Comparison of ENCODE assay signal across 5 cellular contexts in the genomic region with DNA sequence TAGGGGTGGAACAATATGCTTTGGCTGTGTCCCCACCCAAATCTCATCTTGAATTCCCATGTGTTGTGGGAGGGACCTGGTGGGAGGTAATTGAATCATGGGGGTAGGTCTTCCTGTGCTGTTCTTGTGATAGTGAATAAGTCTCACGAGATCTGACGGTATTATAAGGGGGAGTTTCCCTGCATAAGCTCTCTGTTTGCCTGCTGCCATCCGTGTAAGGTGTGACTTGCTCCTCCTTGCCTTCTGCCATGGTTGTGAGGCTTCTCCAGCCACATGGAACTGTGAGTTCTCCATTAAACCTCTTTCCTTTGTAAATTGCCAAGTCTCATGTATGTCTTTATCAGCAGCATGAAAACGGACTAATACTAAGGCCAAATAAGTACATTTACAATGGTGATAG.
A peak's percentile ranks its signal among the peaks of the same experiment; 100 is the strongest.
DNase-seq lines count a peak whose midpoint lies in the region; TF ChIP-seq lines count a peak whose summit lies in the region.
"Not testable (repeated sequence)": the region's sequence is repeated elsewhere in the genome, so short reads cannot be mapped to it uniquely, and the experiment has no call there.

No MANE protein-coding gene starts in this region.

- H3K4me2 ChIP-seq in OCI-LY7 (ENCODE audit: low read length) = not testable (repeated sequence)

- not testable (repeated sequence) for DNase-seq in CD14-positive monocyte (ENCODE audit: low spot score); HL-60 (ENCODE audit: low read depth in 1 of 2, low spot score in 1 of 2); OCI-LY7 (ENCODE audit: low spot score)

- H3K9me2 ChIP-seq in OCI-LY7 (ENCODE audit: insufficient read depth, low read length) = not testable (repeated sequence)

- H3K4me3 ChIP-seq in HL-60 (replicated peaks; ENCODE audit: insufficient read depth, low read length); OCI-LY7 (ENCODE audit: low read depth, low read length, poor library complexity, severe bottlenecking): not testable (repeated sequence)

- not testable (repeated sequence) for BruUV-seq in OCI-LY7 (replicated peaks; lab: Mats Ljungman, UMichigan)

- H3K4me1 Mint-ChIP-seq in CD14-positive monocyte = peaks cover 14% of the 10 kb centered on the region
- H3K4me1 Mint-ChIP-seq in activated naive CD4-positive, alpha-beta T cell treated with anti-CD3 and anti-CD28 coated beads, Interleukin-2, amount 50 U/mL, for 24 hours = not testable (repeated sequence)
- H3K4me1 Mint-ChIP-seq in dendritic cell treated with granulocyte-macrophage colony-stimulating factor and Interleukin-4, amounts not matched to agents 40 ng/mL and 50 ng/mL, for 4 days (ENCODE audit: low read depth) = peaks cover 15% of the 10 kb centered on the region

- POLR2A ChIA-PET in OCI-LY7 (lab: Charles Lee) = interaction anchor here (0.6 to 1.1 kb wide), 3 partner anchors 11 to 459 kb away, joined by 3 to 9 read pairs (median 3); no protein-coding TSS in a partner anchor

- H3K4me3 Mint-ChIP-seq in CD14-positive monocyte; activated naive CD4-positive, alpha-beta T cell treated with anti-CD3 and anti-CD28 coated beads, Interleukin-2, amount 50 U/mL, for 24 hours; dendritic cell treated with granulocyte-macrophage colony-stimulating factor and Interleukin-4, amounts not matched to agents 40 ng/mL and 50 ng/mL, for 4 days: not testable (repeated sequence)

- TF ChIP-seq CTCF in CD14-positive monocyte (IDR thresholded peaks at IDR 0.05); HL-60 (IDR thresholded peaks at IDR 0.05; ENCODE audit: insufficient read depth, low read length); OCI-LY7 (conservative IDR thresholded peaks at IDR 0.05; ENCODE audit: low read length): not testable (repeated sequence)

- H3K27ac Mint-ChIP-seq in CD14-positive monocyte = peak overlapping the region; percentile 60 to 89 (median 77)
- H3K27ac Mint-ChIP-seq in activated naive CD4-positive, alpha-beta T cell treated with anti-CD3 and anti-CD28 coated beads, Interleukin-2, amount 50 U/mL, for 24 hours = peak overlapping the region; percentile 8
- peak overlapping the region; percentile 75 for H3K27ac Mint-ChIP-seq in dendritic cell treated with granulocyte-macrophage colony-stimulating factor and Interleukin-4, amounts not matched to agents 40 ng/mL and 50 ng/mL, for 4 days

- H3K4me1 ChIP-seq in OCI-LY7 (ENCODE audit: insufficient read depth, low read length, poor library complexity, severe bottlenecking) = not testable (repeated sequence)

- H2AFZ ChIP-seq in OCI-LY7 (ENCODE audit: low read length) = 0 out of 2 replicates have a peak overlapping the region, but pooled peaks have one; percentile 0

- H3K79me2 ChIP-seq in OCI-LY7 (ENCODE audit: insufficient read depth, low read depth, low read length) = not testable (repeated sequence)

- H3K9me3 Mint-ChIP-seq in CD14-positive monocyte = peaks cover 5 to 15% (median 10%) of the 10 kb centered on the region in 7 donors
- H3K9me3 Mint-ChIP-seq in activated naive CD4-positive, alpha-beta T cell treated with anti-CD3 and anti-CD28 coated beads, Interleukin-2, amount 50 U/mL, for 24 hours = not testable (repeated sequence)
- H3K9me3 Mint-ChIP-seq in dendritic cell treated with granulocyte-macrophage colony-stimulating factor and Interleukin-4, amounts not matched to agents 40 ng/mL and 50 ng/mL, for 4 days = peaks cover 21% of the 10 kb centered on the region

- H3K27me3 Mint-ChIP-seq in CD14-positive monocyte (ENCODE audit: low read depth in 3 of 3); activated naive CD4-positive, alpha-beta T cell treated with anti-CD3 and anti-CD28 coated beads, Interleukin-2, amount 50 U/mL, for 24 hours; dendritic cell treated with granulocyte-macrophage colony-stimulating factor and Interleukin-4, amounts not matched to agents 40 ng/mL and 50 ng/mL, for 4 days: not testable (repeated sequence)

- H3K36me3 Mint-ChIP-seq in CD14-positive monocyte; activated naive CD4-positive, alpha-beta T cell treated with anti-CD3 and anti-CD28 coated beads, Interleukin-2, amount 50 U/mL, for 24 hours; dendritic cell treated with granulocyte-macrophage colony-stimulating factor and Interleukin-4, amounts not matched to agents 40 ng/mL and 50 ng/mL, for 4 days (ENCODE audit: low read depth): not testable (repeated sequence)

- peak overlapping the region; percentile 41 for H3K27ac ChIP-seq in HL-60 (replicated peaks)
- not testable (repeated sequence) for H3K27ac ChIP-seq in OCI-LY7 (ENCODE audit: low read depth, low read length, poor library complexity, severe bottlenecking)

- not testable (repeated sequence) for H3K27me3 ChIP-seq in HL-60 (ENCODE audit: insufficient read depth, poor library complexity, severe bottlenecking)

- H4K20me1 ChIP-seq in OCI-LY7 (ENCODE audit: insufficient read depth, low read length) = not testable (repeated sequence)

- intact Hi-C loops in CD14-positive monocyte (cut with micrococcal nuclease); OCI-LY7 (cut with micrococcal nuclease; ENCODE audit: unreplicated experiment); dendritic cell treated with granulocyte-macrophage colony-stimulating factor and Interleukin-4, amounts not matched to agents 40 ng/mL and 50 ng/mL, for 4 days (cut with micrococcal nuclease): not testable (repeated sequence)

- CTCF ChIA-PET in OCI-LY7 (lab: Charles Lee; ENCODE audit: unreplicated experiment) = not testable (repeated sequence)

- not testable (repeated sequence) for H3K36me3 ChIP-seq in OCI-LY7 (ENCODE audit: insufficient read depth, low read length)

- H3K9me3 ChIP-seq in OCI-LY7 (ENCODE audit: low read length) = not testable (repeated sequence)

Comparison
In these comparisons a context has a peak if more than half of its experiments do, and no peak if none do; other contexts are left out.
1. H3K27ac Mint-ChIP-seq: peak in every context shown above with its lines; median percentile 77 in CD14-positive monocyte; 75 in dendritic cell treated with granulocyte-macrophage colony-stimulating factor and Interleukin-4, amounts not matched to agents 40 ng/mL and 50 ng/mL, for 4 days; 8 in activated naive CD4-positive, alpha-beta T cell treated with anti-CD3 and anti-CD28 coated beads, Interleukin-2, amount 50 U/mL, for 24 hours.